In genomic region chr5:106956901-106957300, GRCh38 we compare ENCODE assay signal across 22 cellular contexts.
DNase-seq lines count a peak whose midpoint lies in the region; ATAC-seq and TF ChIP-seq lines count a peak whose summit lies in the region.
"Had no signal": no experiment of that assay in that cellular context is flagged by ENCODE, and none has a peak within 500 bp of the region (broad histone marks: within the 10 kb centered on the region; RNA-seq: fewer than 3 reads in every experiment).

No MANE protein-coding gene starts in this region.

- dilution Hi-C loops in mammary epithelial cell (cut with HindIII; ENCODE audit: low sequenced_read_pairs), result no loop called here

- H3K9me3 ChIP-seq in mammary epithelial cell (replicated peaks; ENCODE audit: insufficient read depth, low read length) (no peaks in the 10 kb centered on the region), breast epithelium (no peaks in the 10 kb centered on the region)
- H3K9me3 ChIP-seq: SK-N-SH had no signal

- intact Hi-C loops in mammary epithelial cell (cut with micrococcal nuclease), result no loop called here
- intact Hi-C loops in breast epithelium (cut with DNase I; ENCODE audit: low total_unique reads), result no loop called here

- H3K4me1 ChIP-seq in mammary epithelial cell (ENCODE audit: insufficient read depth, low read length), result no peaks in the 10 kb centered on the region
- no peaks in the 10 kb centered on the region for H3K4me1 ChIP-seq in breast epithelium

- WGBS in mammary epithelial cell (ENCODE audit: low coverage, missing lambda C conversion rate), result 19% methylated on average over 1 of the region's 1 CpG

- H3K27me3 ChIP-seq in mammary epithelial cell (ENCODE audit: insufficient read depth, low read length) (no peaks in the 10 kb centered on the region), breast epithelium (no peaks in the 10 kb centered on the region)

- H4K20me1 ChIP-seq in mammary epithelial cell (ENCODE audit: insufficient read depth, low read length), result no peaks in the 10 kb centered on the region

- no peak overlapping the region for H3K9ac ChIP-seq in mammary epithelial cell (ENCODE audit: insufficient read depth, low read length)
- H3K9ac ChIP-seq: SK-N-SH had no signal

- H3K36me3 ChIP-seq in mammary epithelial cell (ENCODE audit: insufficient read depth, low read length), result no peaks in the 10 kb centered on the region
- no peaks in the 10 kb centered on the region for H3K36me3 ChIP-seq in breast epithelium

- DNase-seq in NCI-H2029 (lab: John Stamatoyannopoulos, UW) (peak; percentile 8), NCI-H2029 treated with DMSO at 0.1 percent for 48 hours (lab: John Stamatoyannopoulos, UW) (no peak), COR-L47 (lab: John Stamatoyannopoulos, UW) (peak; percentile 2), LHCN-M2 (ENCODE audit: low read depth) (peak; percentile 60), NCI-H69 (lab: John Stamatoyannopoulos, UW) (peak; percentile 68), mammary epithelial cell (no peak), breast epithelium (ENCODE audit: low spot score in 2 of 2) (no peak)
- DNase-seq: Calu3; CD8-positive, alpha-beta memory T cell; DMS79 treated with DMSO at 0.1 percent for 48 hours; GF-D8; NCI-H1105; NCI-H1436 treated with DMSO at 0.1 percent for 48 hours; NCI-H510A; SIG-M5; SK-N-SH; SW 1271; T-helper 9 cell had no signal

- H3K4me2 ChIP-seq in mammary epithelial cell (ENCODE audit: insufficient read depth, low read depth, low read length), result no peak overlapping the region
- H3K4me2 ChIP-seq: SK-N-SH had no signal

- in situ Hi-C loops in mammary epithelial cell (cut with MboI; ENCODE audit: low sequenced_read_pairs in 2 of 2), result no loop called here

- H3K4me3 ChIP-seq in mammary epithelial cell (replicated peaks in 1 of 3; ENCODE audit: insufficient read depth in 1 of 3, low read depth in 2 of 3, low read length in 3 of 3), result no peak overlapping the region
- no peak overlapping the region for H3K4me3 ChIP-seq in breast epithelium

- ATAC-seq in GM21737 (IDR thresholded peaks at IDR 0.05; ENCODE audit: unreplicated experiment), result no peak
- ATAC-seq: HCT116 had no signal

- H2AFZ ChIP-seq in mammary epithelial cell (ENCODE audit: low read depth, low read length), result no peak overlapping the region

- TF ChIP-seq POLR2A in breast epithelium (IDR thresholded peaks at IDR 0.05), result no peak

- H3K27ac ChIP-seq in mammary epithelial cell (ENCODE audit: insufficient read depth, low read depth, low read length) (no peak overlapping the region), breast epithelium (no peak overlapping the region)
- H3K27ac ChIP-seq: C4-2B, HL-60 had no signal

- CTCF ChIA-PET in mammary epithelial cell (lab: Charles Lee; ENCODE audit: low non-redundant PET), result no interaction called here

- TF ChIP-seq CTCF in mammary epithelial cell (conservative IDR thresholded peaks at IDR 0.05 in 1 of 2, IDR thresholded peaks at IDR 0.05 in 1 of 2; ENCODE audit: extremely low read depth in 1 of 2, insufficient read depth in 1 of 2, low read depth in 1 of 2, low read length in 2 of 2), result no peak
- no peak for TF ChIP-seq CTCF in breast epithelium (IDR thresholded peaks at IDR 0.05)

- BruUV-seq in mammary epithelial cell (replicated peaks; lab: Mats Ljungman, UMichigan), result no TSS peak

- no peaks in the 10 kb centered on the region for H3K79me2 ChIP-seq in mammary epithelial cell (ENCODE audit: insufficient read depth, low read length)

Comparison
In these comparisons a context has a peak if more than half of its experiments do, and no peak if none do; other contexts are left out.
1. DNase-seq: peak in NCI-H2029 (single experiment), COR-L47 (single experiment), LHCN-M2 (single experiment) and NCI-H69 (single experiment); none in NCI-H2029 treated with DMSO at 0.1 percent for 48 hours (single experiment), mammary epithelial cell (single experiment) and breast epithelium (0 of 2).